Comparison of ENCODE assay signal across 17 cellular contexts in the genomic region with DNA sequence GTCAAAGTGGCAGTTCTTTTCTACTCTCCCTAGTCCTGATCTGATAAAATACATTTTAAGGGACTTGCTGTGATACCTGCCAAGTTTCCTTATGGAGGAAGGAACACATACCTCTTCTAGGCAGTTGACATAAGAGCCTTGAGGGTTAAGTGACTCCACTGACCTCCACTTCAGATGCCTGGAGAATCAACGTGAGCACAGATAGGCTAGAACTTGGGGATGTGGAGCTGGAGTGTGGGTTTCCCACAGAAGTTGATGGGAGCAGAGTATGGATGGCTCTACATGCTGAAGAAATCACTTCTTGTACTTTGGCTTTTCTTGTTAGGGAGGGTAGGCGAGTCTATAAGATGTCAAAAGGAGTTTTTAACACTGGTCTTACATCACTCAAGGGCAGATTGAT. TPM values are rescaled to one million over a fixed set of nuclear protein-coding genes. Genes with fewer than 3 reads are reported as not detected.
A peak's percentile ranks its signal among the peaks of the same experiment; 100 is the strongest.
DNase-seq lines count a peak whose midpoint lies in the region; TF ChIP-seq lines count a peak whose summit lies in the region.
"Had no signal": no experiment of that assay in that cellular context is flagged by ENCODE, and none has a peak within 500 bp of the region (broad histone marks: within the 10 kb centered on the region; RNA-seq: fewer than 3 reads in every experiment).

No MANE protein-coding gene starts in this region.

- H3K4me3 ChIP-seq in LNCaP clone FGC (ENCODE audit: low read depth, low read length) (no peak overlapping the region), dorsolateral prefrontal cortex (peak overlapping the region in 48 of 59 donors; percentile 0 to 98 (median 84)), spleen (no peak overlapping the region)
- H3K4me3 ChIP-seq: HAP-1, MG63 had no signal

- peaks cover 49% of the 10 kb centered on the region for H3K4me1 Mint-ChIP-seq in mesothelial cell of epicardium

- no peaks in the 10 kb centered on the region for H3K9me3 Mint-ChIP-seq in mesothelial cell of epicardium

- no peaks in the 10 kb centered on the region for H3K27me3 ChIP-seq in dorsolateral prefrontal cortex
- H3K27me3 ChIP-seq in spleen (replicated peaks in 1 of 7), result peaks cover 0 to 11% (median 5%) of the 10 kb centered on the region in 7 donors
- H3K27me3 ChIP-seq: MG63 had no signal

- peak overlapping the region; percentile 22 for H3K27ac Mint-ChIP-seq in mesothelial cell of epicardium
- H3K27ac Mint-ChIP-seq: CD4-positive, CD25-positive, alpha-beta regulatory T cell had no signal

- H3K4me1 ChIP-seq in spleen, result peaks cover 6 to 68% (median 40%) of the 10 kb centered on the region in 6 donors

- H3K27me3 Mint-ChIP-seq in mesothelial cell of epicardium (ENCODE audit: low read depth), result no peaks in the 10 kb centered on the region

- no peak for TF ChIP-seq CTCF in LNCaP clone FGC (IDR thresholded peaks at IDR 0.05; ENCODE audit: control insufficient read depth, extremely low read depth, insufficient read depth)
- TF ChIP-seq CTCF in dorsolateral prefrontal cortex (IDR thresholded peaks at IDR 0.05 in 54 of 56, conservative IDR thresholded peaks at IDR 0.05 in 2 of 56; ENCODE audit: low read depth in 1 of 56, partially characterized antibody in 56 of 56), result no peak
- TF ChIP-seq CTCF in mesothelial cell of epicardium (IDR thresholded peaks at IDR 0.05; ENCODE audit: unreplicated experiment), result no peak
- TF ChIP-seq CTCF in spleen (IDR thresholded peaks at IDR 0.05 in 8 of 11, conservative IDR thresholded peaks at IDR 0.05 in 3 of 11), result no peak

- WGBS in spleen, 5 donors, result 56 to 83% (median 73%) methylated on average over 2 of the region's 2 CpGs

- peaks cover 37% of the 10 kb centered on the region for H3K36me3 Mint-ChIP-seq in mesothelial cell of epicardium
- H3K36me3 Mint-ChIP-seq: CD4-positive, CD25-positive, alpha-beta regulatory T cell had no signal

- H3K36me3 ChIP-seq in spleen, result peaks cover 0 to 78% (median 22%) of the 10 kb centered on the region in 6 donors
- H3K36me3 ChIP-seq: HAP-1, MG63 had no signal

- intact Hi-C loops in dorsolateral prefrontal cortex (cut with DNase I), result no loop called here
- intact Hi-C loops in spleen (cut with DNase I; ENCODE audit: low total_unique reads), result no loop called here

- no peaks in the 10 kb centered on the region for H3K9me3 ChIP-seq in spleen
- H3K9me3 ChIP-seq: HAP-1, MG63 had no signal

- peak overlapping the region; percentile 1 for H3K4me3 Mint-ChIP-seq in mesothelial cell of epicardium
- H3K4me3 Mint-ChIP-seq: CD4-positive, CD25-positive, alpha-beta regulatory T cell had no signal

- peak; percentile 44 for DNase-seq in LNCaP clone FGC (ENCODE audit: low read depth)
- no peak for DNase-seq in dorsolateral prefrontal cortex
- DNase-seq in mesothelial cell of epicardium (ENCODE audit: low spot score in 2 of 2, unreplicated experiment in 2 of 2), result no peak
- DNase-seq in substantia nigra (lab: John Stamatoyannopoulos, UW), result no peak
- no peak for DNase-seq in activated naive CD4-positive, alpha-beta T cell treated with anti-CD3 and anti-CD28 coated beads, Interleukin-2, amount 50 U/mL, for 16 hours
- no peak for DNase-seq in activated CD4-positive, alpha-beta T cell treated with anti-CD3 and anti-CD28 coated beads, Interleukin-2, amount 50 U/mL, for 4 hours
- DNase-seq in spleen, result no peak
- no peak for DNase-seq in effector CD8-positive, alpha-beta T cell (lab: John Stamatoyannopoulos, UW)
- DNase-seq: CD4-positive, CD25-positive, alpha-beta regulatory T cell; DMS79; MG63; NCI-H1105; NCI-H187 treated with DMSO at 0.1 percent for 48 hours; NCI-H2171; NCI-H510A had no signal

- TF ChIP-seq POLR2A in spleen (IDR thresholded peaks at IDR 0.05), result no peak

- H3K27ac ChIP-seq in dorsolateral prefrontal cortex (peak overlapping the region in 50 of 59 donors; percentile 3 to 99 (median 94)), substantia nigra (ENCODE audit: low read depth, low read length, poor library complexity, severe bottlenecking) (peak overlapping the region; percentile 35), spleen (peak overlapping the region in 1 of 8 donors; percentile 21)
- H3K27ac ChIP-seq: KMS-11 had no signal

RNA-seq across cellular contexts. Expression of a gene that starts 5.3 kb away (rescaled TPM):
- total RNA-seq in dorsolateral prefrontal cortex, result 100 to 1,000 TPM in 7 of 120 experiments, 10 to 100 TPM in 113; 15.0 to 156 (median 44.0) TPM
- 39.8 to 40.6 TPM (median 40.6 TPM) in 3 replicates for total RNA-seq in mesothelial cell of epicardium
- total RNA-seq in spleen, result 10 to 100 TPM; 18.9 to 55.7 (median 41.1) TPM
- polyA plus RNA-seq in spleen, result 10 to 100 TPM in 1 of 3 donors, 1 to 10 TPM in 2; 5.7 to 13.5 (median 6.2) TPM

Comparison
In these comparisons a context has a peak if more than half of its experiments do, and no peak if none do; other contexts are left out.
1. H3K4me3 ChIP-seq: peak in dorsolateral prefrontal cortex (48 of 59); none in LNCaP clone FGC (single experiment) and spleen (0 of 8).